ENCODE assay signal across 29 cellular contexts in the genomic region with DNA sequence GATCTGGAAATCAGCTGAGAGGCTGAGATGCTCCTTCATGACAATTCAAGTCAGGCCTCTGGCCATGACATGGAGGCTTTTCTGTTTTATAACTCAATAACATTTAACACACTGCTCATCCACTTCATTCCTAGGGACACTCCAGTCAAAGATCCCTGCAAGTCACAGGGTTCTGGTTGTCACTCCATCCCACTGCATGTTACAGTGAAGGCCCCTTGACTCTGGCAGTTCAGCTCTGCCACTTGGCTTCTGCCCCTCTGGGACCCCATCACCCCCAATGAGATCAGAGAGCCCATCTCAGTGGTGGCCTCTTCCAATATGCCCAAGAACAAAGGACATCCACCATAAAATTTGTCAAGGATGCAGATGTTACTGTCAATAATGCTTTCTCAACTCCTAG. TPM values are rescaled to one million over a fixed set of nuclear protein-coding genes. Genes with fewer than 3 reads are reported as not detected.
"Had no signal": no experiment of that assay in that cellular context is flagged by ENCODE, and none has a peak within 500 bp of the region (broad histone marks: within the 10 kb centered on the region; RNA-seq: fewer than 3 reads in every experiment).

No MANE protein-coding gene starts in this region.

- DNase-seq: activated CD4-positive, alpha-beta memory T cell treated with anti-CD3 and anti-CD28 coated beads for 36 hours; activated CD4-positive, alpha-beta T cell treated with anti-CD3 and anti-CD28 coated beads for 36 hours; activated CD4-positive, alpha-beta T cell treated with anti-CD3 and anti-CD28 coated beads, Interleukin-2, amount 10 ng/mL, durations not matched to agents 7 days and 5 days; activated effector memory CD4-positive, alpha-beta T cell treated with anti-CD3 and anti-CD28 coated beads, Interleukin-2, amount 50 U/mL, for 16 hours; activated naive CD4-positive, alpha-beta T cell treated with Interleukin-2 at 50 U/mL for 16 hours; activated naive CD8-positive, alpha-beta T cell treated with anti-CD3 and anti-CD28 coated beads, Interleukin-2, amount 10 ng/mL, durations not matched to agents 7 days and 5 days; activated T-cell treated with anti-CD3 and anti-CD28 coated beads, Interleukin-2, amount 50 U/mL, for 72 hours; amygdala; IMR-90; NCI-H1092 treated with DMSO at 0.1 percent for 48 hours; NCI-H1417 treated with DMSO at 0.1 percent for 48 hours; NCI-H187 treated with DMSO at 0.1 percent for 48 hours; NCI-H345; NCI-H524 treated with DMSO at 0.1 percent for 48 hours; SHP77 treated with DMSO at 0.1 percent for 48 hours; SK-N-SH had no signal

- H3K4me2 ChIP-seq: SK-N-SH had no signal

- H3K9me3 Mint-ChIP-seq: activated CD4-positive, alpha-beta memory T cell treated with anti-CD3 and anti-CD28 coated beads for 36 hours; activated CD4-positive, alpha-beta T cell treated with anti-CD3 and anti-CD28 coated beads, Interleukin-2, amount 10 ng/mL, durations not matched to agents 7 days and 5 days; activated naive CD4-positive, alpha-beta T cell treated with anti-CD3 and anti-CD28 coated beads, Interleukin-2, amount 50 U/mL, for 24 hours; activated naive CD8-positive, alpha-beta T cell treated with anti-CD3 and anti-CD28 coated beads, Interleukin-2, amount 10 ng/mL, durations not matched to agents 7 days and 5 days; activated T-cell treated with anti-CD3 and anti-CD28 coated beads, Interleukin-2, amount 50 U/mL, for 72 hours; activated T-helper 17 cell treated with anti-CD3 and anti-CD28 coated beads, Interleukin-2, amount 50 U/mL, for 72 hours; central memory CD8-positive, alpha-beta T cell; T-helper 1 cell treated with Interleukin-12 subunit alpha and Interleukin-12 subunit beta and Interleukin-4 antibody, amounts not matched to agents 30 μg/mL and 1 μg/mL, for 36 hours; T-helper 2 cell treated with Interferon-gamma antibody and Interleukin-4, amounts not matched to agents 5 μg/mL and 100 μg/mL, for 36 hours; WTC11 had no signal

- H3K9ac ChIP-seq: SK-N-SH had no signal

- H3K27me3 Mint-ChIP-seq: activated CD4-positive, alpha-beta memory T cell treated with anti-CD3 and anti-CD28 coated beads for 36 hours had no signal

- H3K4me1 Mint-ChIP-seq: activated T-helper 17 cell treated with anti-CD3 and anti-CD28 coated beads, Interleukin-2, amount 50 U/mL, for 72 hours had no signal

- H3K9me3 ChIP-seq: ascending aorta, SJSA1, SK-N-SH had no signal

- H3K27ac ChIP-seq: ascending aorta, cardiac muscle cell, SJSA1 had no signal

- H3K36me3 Mint-ChIP-seq: activated CD4-positive, alpha-beta memory T cell treated with anti-CD3 and anti-CD28 coated beads for 36 hours; activated naive CD4-positive, alpha-beta T cell treated with anti-CD3 and anti-CD28 coated beads, Interleukin-2, amount 50 U/mL, for 24 hours; activated naive CD8-positive, alpha-beta T cell treated with anti-CD3 and anti-CD28 coated beads, Interleukin-2, amount 10 ng/mL, durations not matched to agents 7 days and 5 days; WTC11 had no signal

- H3K4me3 ChIP-seq: ascending aorta, cardiac muscle cell, K562, SJSA1 had no signal

- H3K27ac Mint-ChIP-seq: activated CD4-positive, alpha-beta memory T cell treated with anti-CD3 and anti-CD28 coated beads for 36 hours; activated CD4-positive, alpha-beta T cell treated with anti-CD3 and anti-CD28 coated beads for 36 hours; activated CD4-positive, alpha-beta T cell treated with anti-CD3 and anti-CD28 coated beads, Interleukin-2, amount 10 ng/mL, durations not matched to agents 7 days and 5 days; activated naive CD4-positive, alpha-beta T cell treated with anti-CD3 and anti-CD28 coated beads, Interleukin-2, amount 50 U/mL, for 24 hours; activated naive CD8-positive, alpha-beta T cell treated with anti-CD3 and anti-CD28 coated beads, Interleukin-2, amount 10 ng/mL, durations not matched to agents 7 days and 5 days; activated T-cell treated with anti-CD3 and anti-CD28 coated beads, Interleukin-2, amount 50 U/mL, for 72 hours; activated T-helper 17 cell treated with anti-CD3 and anti-CD28 coated beads, Interleukin-2, amount 50 U/mL, for 72 hours; T-helper 1 cell treated with Interleukin-12 subunit alpha and Interleukin-12 subunit beta and Interleukin-4 antibody, amounts not matched to agents 30 μg/mL and 1 μg/mL, for 36 hours; T-helper 2 cell treated with Interferon-gamma antibody and Interleukin-4, amounts not matched to agents 5 μg/mL and 100 μg/mL, for 36 hours; WTC11 had no signal

- H3K4me1 ChIP-seq: ascending aorta, SJSA1 had no signal

- H3K36me3 ChIP-seq: ascending aorta, cardiac muscle cell, SJSA1 had no signal

- H3K4me3 Mint-ChIP-seq: activated CD4-positive, alpha-beta memory T cell treated with anti-CD3 and anti-CD28 coated beads for 36 hours; activated CD4-positive, alpha-beta T cell treated with anti-CD3 and anti-CD28 coated beads for 36 hours; activated CD4-positive, alpha-beta T cell treated with anti-CD3 and anti-CD28 coated beads, Interleukin-2, amount 10 ng/mL, durations not matched to agents 7 days and 5 days; activated naive CD4-positive, alpha-beta T cell treated with anti-CD3 and anti-CD28 coated beads, Interleukin-2, amount 50 U/mL, for 24 hours; activated naive CD8-positive, alpha-beta T cell treated with anti-CD3 and anti-CD28 coated beads, Interleukin-2, amount 10 ng/mL, durations not matched to agents 7 days and 5 days; activated T-cell treated with anti-CD3 and anti-CD28 coated beads, Interleukin-2, amount 50 U/mL, for 72 hours; activated T-helper 17 cell treated with anti-CD3 and anti-CD28 coated beads, Interleukin-2, amount 50 U/mL, for 72 hours; central memory CD8-positive, alpha-beta T cell; T-helper 1 cell treated with Interleukin-12 subunit alpha and Interleukin-12 subunit beta and Interleukin-4 antibody, amounts not matched to agents 30 μg/mL and 1 μg/mL, for 36 hours; T-helper 2 cell treated with Interferon-gamma antibody and Interleukin-4, amounts not matched to agents 5 μg/mL and 100 μg/mL, for 36 hours; WTC11 had no signal

- H3K27me3 ChIP-seq: cardiac muscle cell had no signal

RNA-seq across cellular contexts. Expression of a gene that starts 10.0 kb away (rescaled TPM):
- total RNA-seq: activated CD4-positive, alpha-beta memory T cell treated with anti-CD3 and anti-CD28 coated beads for 36 hours; activated CD4-positive, alpha-beta T cell treated with anti-CD3 and anti-CD28 coated beads for 36 hours; activated CD4-positive, alpha-beta T cell treated with anti-CD3 and anti-CD28 coated beads, Interleukin-2, amount 10 ng/mL, durations not matched to agents 7 days and 5 days; activated naive CD8-positive, alpha-beta T cell treated with anti-CD3 and anti-CD28 coated beads, Interleukin-2, amount 10 ng/mL, durations not matched to agents 7 days and 5 days; activated T-cell treated with anti-CD3 and anti-CD28 coated beads, Interleukin-2, amount 50 U/mL, for 72 hours; activated T-helper 17 cell treated with anti-CD3 and anti-CD28 coated beads, Interleukin-2, amount 50 U/mL, for 72 hours; IMR-90; M059J; NCI-H460; RPMI7951; SJSA1 had no signal

RNA-seq across cellular contexts. Expression of a gene that starts 19.9 kb away (rescaled TPM):
- total RNA-seq: activated CD4-positive, alpha-beta memory T cell treated with anti-CD3 and anti-CD28 coated beads for 36 hours; activated CD4-positive, alpha-beta T cell treated with anti-CD3 and anti-CD28 coated beads for 36 hours; activated CD4-positive, alpha-beta T cell treated with anti-CD3 and anti-CD28 coated beads, Interleukin-2, amount 10 ng/mL, durations not matched to agents 7 days and 5 days; activated naive CD8-positive, alpha-beta T cell treated with anti-CD3 and anti-CD28 coated beads, Interleukin-2, amount 10 ng/mL, durations not matched to agents 7 days and 5 days; activated T-cell treated with anti-CD3 and anti-CD28 coated beads, Interleukin-2, amount 50 U/mL, for 72 hours; activated T-helper 17 cell treated with anti-CD3 and anti-CD28 coated beads, Interleukin-2, amount 50 U/mL, for 72 hours; ascending aorta; cardiac muscle cell; IMR-90; K562; M059J; NCI-H460; RPMI7951; SJSA1; WTC11 had no signal

RNA-seq across cellular contexts. Expression of a gene that starts 22.7 kb away (rescaled TPM):
- total RNA-seq: activated CD4-positive, alpha-beta memory T cell treated with anti-CD3 and anti-CD28 coated beads for 36 hours; activated CD4-positive, alpha-beta T cell treated with anti-CD3 and anti-CD28 coated beads for 36 hours; activated CD4-positive, alpha-beta T cell treated with anti-CD3 and anti-CD28 coated beads, Interleukin-2, amount 10 ng/mL, durations not matched to agents 7 days and 5 days; activated naive CD8-positive, alpha-beta T cell treated with anti-CD3 and anti-CD28 coated beads, Interleukin-2, amount 10 ng/mL, durations not matched to agents 7 days and 5 days; activated T-cell treated with anti-CD3 and anti-CD28 coated beads, Interleukin-2, amount 50 U/mL, for 72 hours; activated T-helper 17 cell treated with anti-CD3 and anti-CD28 coated beads, Interleukin-2, amount 50 U/mL, for 72 hours; ascending aorta; cardiac muscle cell; IMR-90; K562; M059J; NCI-H460; RPMI7951; WTC11 had no signal

RNA-seq across cellular contexts. Expression of a gene that starts 28.4 kb away (rescaled TPM):
- total RNA-seq: ascending aorta, IMR-90 had no signal
